24 cellular contexts compared by ENCODE assay signal in genomic region chr9:36063804-36064447, GRCh38. TPM values are rescaled to one million over a fixed set of nuclear protein-coding genes. Genes with fewer than 3 reads are reported as not detected.
DNase-seq lines count a peak whose midpoint lies in the region; ATAC-seq and TF ChIP-seq lines count a peak whose summit lies in the region.
"Had no signal": no experiment of that assay in that cellular context is flagged by ENCODE, and none has a peak within 500 bp of the region (broad histone marks: within the 10 kb centered on the region; RNA-seq: fewer than 3 reads in every experiment).

No MANE protein-coding gene starts in this region.

- H3K27ac ChIP-seq in MM.1S (ENCODE audit: low read length), result no peak overlapping the region
- H3K27ac ChIP-seq: BLaER1 had no signal

- H3K9me2 ChIP-seq in MM.1S (replicated peaks; ENCODE audit: insufficient read depth, low read length), result no peaks in the 10 kb centered on the region

- H3F3A ChIP-seq in MM.1S (ENCODE audit: insufficient read depth, low read length), result peaks cover 9% of the 10 kb centered on the region

- no peaks in the 10 kb centered on the region for H4K20me1 ChIP-seq in MM.1S (ENCODE audit: insufficient read depth, low read length)
- H4K20me1 ChIP-seq: BLaER1 had no signal

- H3K9ac ChIP-seq in MM.1S (ENCODE audit: low read length), result no peak overlapping the region
- H3K9ac ChIP-seq: BLaER1 had no signal

- H3K4me2 ChIP-seq in MM.1S (ENCODE audit: low read depth, low read length), result peak overlapping the region; percentile 7; the same call in 1 of the 2 replicates
- H3K4me2 ChIP-seq: BLaER1 had no signal

- DNase-seq in EH (ENCODE audit: low read depth) (peak; percentile 52), MM.1S (peak; percentile 11), cardiac fibroblast (ENCODE audit: low read depth in 2 of 2) (peak; percentile 59 to 79), iris pigment epithelial cell (ENCODE audit: low read depth) (peak; percentile 87), left colon (no peak), T1000 (lab: John Stamatoyannopoulos, UW) (no peak), GDM1 (lab: John Stamatoyannopoulos, UW) (no peak)
- no peak for DNase-seq in activated T-cell treated with anti-CD3 and anti-CD28 coated beads, Interleukin-2, amount 50 U/mL, for 1 hour
- DNase-seq: ACHN; activated CD8-positive, alpha-beta T cell treated with anti-CD3 and anti-CD28 coated beads for 36 hours; amniotic stem cell; COR-L47; DMS79 treated with DMSO at 0.1 percent for 48 hours; effector CD4-positive, alpha-beta T cell; GOT3; head of caudate nucleus; NCI-H1417; NCI-H2107; NCI-H524; occipital lobe; retina; stimulated activated naive CD8-positive, alpha-beta T cell treated with anti-CD3 and anti-CD28 coated beads, Interleukin-15, amount 100 ng/mL, for 72 hours had no signal

- H3K27me3 ChIP-seq in MM.1S (replicated peaks; ENCODE audit: insufficient read depth, low read length), result no peaks in the 10 kb centered on the region
- H3K27me3 ChIP-seq: BLaER1 had no signal

- H3K4me3 ChIP-seq in MM.1S (ENCODE audit: low read length) (no peak overlapping the region), cardiac fibroblast (replicated peaks in 1 of 2; ENCODE audit: low read depth in 2 of 2, low read length in 2 of 2) (no peak overlapping the region)
- H3K4me3 ChIP-seq: BLaER1 had no signal

- TF ChIP-seq CTCF in MM.1S (IDR thresholded peaks at IDR 0.05; ENCODE audit: low read length), result no peak
- TF ChIP-seq CTCF in cardiac fibroblast (IDR thresholded peaks at IDR 0.05; ENCODE audit: low read depth, low read length), result no peak

- no peaks in the 10 kb centered on the region for H3K79me2 ChIP-seq in MM.1S (ENCODE audit: low read length)

- intact Hi-C loops in left colon (cut with DNase I, micrococcal nuclease), result no loop called here

- H3K9me3 ChIP-seq in MM.1S (replicated peaks; ENCODE audit: insufficient read depth, low read length), result no peaks in the 10 kb centered on the region
- H3K9me3 ChIP-seq: BLaER1 had no signal

- peaks cover 24% of the 10 kb centered on the region for H3K4me1 ChIP-seq in MM.1S (ENCODE audit: low read length)
- H3K4me1 ChIP-seq: BLaER1 had no signal

- no peak for ATAC-seq in left colon
- ATAC-seq: activated CD8-positive, alpha-beta T cell treated with anti-CD3 and anti-CD28 coated beads for 36 hours; esophagus mucosa; stimulated activated naive CD8-positive, alpha-beta T cell treated with anti-CD3 and anti-CD28 coated beads, Interleukin-15, amount 100 ng/mL, for 72 hours had no signal

- H2AFZ ChIP-seq in MM.1S (ENCODE audit: low read length), result no peak overlapping the region

- H3K36me3 ChIP-seq in MM.1S (replicated peaks; ENCODE audit: insufficient read depth, low read length), result no peaks in the 10 kb centered on the region

RNA-seq across cellular contexts. Expression of gene RECK, which starts 27.2 kb away (rescaled TPM):
- 1 to 10 TPM; 2.9 to 4.7 TPM for total RNA-seq in left colon

Comparison
In these comparisons a context has a peak if more than half of its experiments do, and no peak if none do; other contexts are left out.
1. DNase-seq: peak in EH (single experiment), MM.1S (single experiment), cardiac fibroblast (2 of 2) and iris pigment epithelial cell (single experiment); none in left colon (0 of 2), activated T-cell treated with anti-CD3 and anti-CD28 coated beads, Interleukin-2, amount 50 U/mL, for 1 hour (single experiment), T1000 (single experiment) and GDM1 (single experiment).